ENCODE assay signal across 24 cellular contexts in the genomic region with DNA sequence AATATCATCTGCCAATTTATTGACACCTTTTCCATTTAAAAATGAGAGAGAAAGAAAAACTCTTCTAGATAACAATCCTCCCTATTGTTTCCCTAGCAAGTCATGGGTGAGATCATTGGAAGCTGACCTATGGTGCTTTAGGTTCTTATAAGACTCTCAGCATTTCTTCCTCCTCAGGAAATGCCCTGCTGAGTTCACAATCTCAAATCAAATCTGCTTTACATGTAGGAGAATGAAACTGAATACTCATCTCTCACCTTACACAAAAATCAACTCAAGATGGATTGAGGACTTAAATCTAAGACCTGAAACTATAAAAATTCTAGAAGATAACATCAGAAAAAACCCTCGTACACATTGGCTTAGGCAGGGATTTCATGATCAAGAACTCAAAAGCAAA.
"Had no signal": no experiment of that assay in that cellular context is flagged by ENCODE, and none has a peak within 500 bp of the region (broad histone marks: within the 10 kb centered on the region; RNA-seq: fewer than 3 reads in every experiment).

No MANE protein-coding gene starts in this region.

- H3K27ac Mint-ChIP-seq: naive thymus-derived CD8-positive, alpha-beta T cell; nephron progenitor cell; stimulated activated naive B cell treated with anti-CD40 and anti-IgM and Interleukin-4, amounts not matched to agents 10 μg/mL and 1 μg/mL and 100 μg/mL, for 72 hours; stimulated activated naive CD8-positive, alpha-beta T cell treated with anti-CD3 and anti-CD28 coated beads, Interleukin-15, Interleukin-2, amounts not matched to agents 100 ng/mL and 50 ng/mL, for 24 hours had no signal

- H3K4me1 ChIP-seq: pancreas, right lobe of liver, tibial nerve had no signal

- H3K9me3 ChIP-seq: esophagus muscularis mucosa, gastroesophageal sphincter, heart right ventricle, pancreas, right lobe of liver, thoracic aorta, tibial nerve, upper lobe of left lung had no signal

- H3K27me3 ChIP-seq: dorsolateral prefrontal cortex, foreskin keratinocyte, heart right ventricle, pancreas, right lobe of liver, tibial nerve, upper lobe of left lung had no signal

- H3K36me3 Mint-ChIP-seq: stimulated activated naive B cell treated with anti-CD40 and anti-IgM and Interleukin-4, amounts not matched to agents 10 μg/mL and 1 μg/mL and 100 μg/mL, for 72 hours had no signal

- H3K4me3 Mint-ChIP-seq: naive thymus-derived CD8-positive, alpha-beta T cell; nephron progenitor cell; stimulated activated naive B cell treated with anti-CD40 and anti-IgM and Interleukin-4, amounts not matched to agents 10 μg/mL and 1 μg/mL and 100 μg/mL, for 72 hours; stimulated activated naive CD8-positive, alpha-beta T cell treated with anti-CD3 and anti-CD28 coated beads, Interleukin-15, Interleukin-2, amounts not matched to agents 100 ng/mL and 50 ng/mL, for 24 hours had no signal

- H3K27ac ChIP-seq: dorsolateral prefrontal cortex, epithelial cell of prostate, esophagus muscularis mucosa, foreskin keratinocyte, gastroesophageal sphincter, pancreas, right lobe of liver, thoracic aorta, tibial nerve, upper lobe of left lung had no signal

- H3K9me3 Mint-ChIP-seq: stimulated activated naive B cell treated with anti-CD40 and anti-IgM and Interleukin-4, amounts not matched to agents 10 μg/mL and 1 μg/mL and 100 μg/mL, for 72 hours; stimulated activated naive CD8-positive, alpha-beta T cell treated with anti-CD3 and anti-CD28 coated beads, Interleukin-15, Interleukin-2, amounts not matched to agents 100 ng/mL and 50 ng/mL, for 24 hours had no signal

- DNase-seq: cortex of kidney; dorsolateral prefrontal cortex; effector CD4-positive, alpha-beta T cell; foreskin keratinocyte; heart right ventricle; hippocampal formation; left colon; naive thymus-derived CD8-positive, alpha-beta T cell; nephron progenitor cell; occipital lobe; pancreas; retina; right lobe of liver; small intestine; stimulated activated CD4-positive, alpha-beta T cell treated with anti-CD3 and anti-CD28 coated beads, Interleukin-15, amount 100 ng/mL, for 24 hours; stimulated activated CD4-positive, alpha-beta T cell treated with anti-CD3 and anti-CD28 coated beads, Interleukin-2, amount 100 ng/mL, for 48 hours; stimulated activated naive B cell treated with anti-CD40 and anti-IgM and Interleukin-4, amounts not matched to agents 10 μg/mL and 1 μg/mL and 100 μg/mL, for 72 hours; upper lobe of left lung had no signal

- H3K36me3 ChIP-seq: esophagus muscularis mucosa, gastroesophageal sphincter, heart right ventricle, pancreas, right lobe of liver, thoracic aorta, tibial nerve, upper lobe of left lung had no signal

- H3K4me3 ChIP-seq: dorsolateral prefrontal cortex, esophagus muscularis mucosa, gastroesophageal sphincter, heart right ventricle, pancreas, right lobe of liver, thoracic aorta, tibial nerve, upper lobe of left lung had no signal

- H3K4me1 Mint-ChIP-seq: naive thymus-derived CD8-positive, alpha-beta T cell had no signal
